Comparison of ENCODE assay signal across 18 cellular contexts in the genomic region with DNA sequence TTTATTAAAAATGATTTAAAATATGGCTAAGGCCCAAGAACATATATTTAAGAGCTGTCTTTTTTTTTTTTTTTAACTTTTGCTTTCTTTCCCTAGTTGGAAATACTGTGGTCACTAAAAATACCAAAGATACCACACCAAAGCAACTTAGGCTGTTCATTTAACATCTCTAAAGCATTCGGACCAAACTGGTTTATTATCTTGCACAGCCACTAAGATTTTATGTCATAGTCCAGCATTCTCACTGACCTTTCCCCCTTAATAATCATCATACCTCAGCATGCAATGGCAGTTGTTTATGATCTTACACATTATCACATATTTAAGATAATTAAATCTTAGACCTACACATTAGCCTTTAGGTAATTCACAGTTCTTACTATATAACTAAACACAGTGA.
"Had no signal": no experiment of that assay in that cellular context is flagged by ENCODE, and none has a peak within 500 bp of the region (broad histone marks: within the 10 kb centered on the region; RNA-seq: fewer than 3 reads in every experiment).

No MANE protein-coding gene starts in this region.

- FAIRE-seq: islet of Langerhans had no signal

- H3K27ac ChIP-seq: upper lobe of right lung had no signal

- ATAC-seq: activated CD4-positive, alpha-beta T cell treated with anti-CD3 and anti-CD28 coated beads for 36 hours; activated T-cell treated with anti-CD3 and anti-CD28 coated beads, Interleukin-2, amount 50 U/mL, for 72 hours; naive thymus-derived CD4-positive, alpha-beta T cell; stimulated activated naive CD8-positive, alpha-beta T cell treated with anti-CD3 and anti-CD28 coated beads, Interleukin-15, Interleukin-2, amounts not matched to agents 100 U/mL and 50 U/mL, for 24 hours; upper lobe of right lung had no signal

- DNase-seq: activated B cell treated with CpG ODN at 0.5 μM for 24 hours; activated CD4-positive, alpha-beta memory T cell treated with anti-CD3 and anti-CD28 coated beads for 36 hours; activated CD4-positive, alpha-beta T cell treated with anti-CD3 and anti-CD28 coated beads for 36 hours; activated effector memory CD4-positive, alpha-beta T cell treated with Interleukin-2 at 50 U/mL for 16 hours; activated naive CD4-positive, alpha-beta T cell treated with anti-CD3 and anti-CD28 coated beads for 36 hours; activated naive CD8-positive, alpha-beta T cell treated with anti-CD3 and anti-CD28 coated beads, Interleukin-2, amount 10 ng/mL, durations not matched to agents 7 days and 5 days; activated T-cell treated with anti-CD3 and anti-CD28 coated beads, Interleukin-2, amount 50 U/mL, for 72 hours; amygdala; dermis blood vessel endothelial cell; effector memory CD4-positive, alpha-beta T cell; foreskin melanocyte; hypothalamus; naive thymus-derived CD4-positive, alpha-beta T cell; stimulated activated CD4-positive, alpha-beta T cell treated with anti-CD3 and anti-CD28 coated beads, Interleukin-4, amount 100 ng/mL, for 4 hours; stimulated activated naive CD8-positive, alpha-beta T cell treated with anti-CD3 and anti-CD28 coated beads, Interleukin-15, Interleukin-2, amounts not matched to agents 100 U/mL and 50 U/mL, for 24 hours; T1000; upper lobe of right lung had no signal

- H3K4me3 ChIP-seq: upper lobe of right lung had no signal

- H3K27me3 ChIP-seq: upper lobe of right lung had no signal

- H3K36me3 ChIP-seq: upper lobe of right lung had no signal

- H3K9me3 ChIP-seq: upper lobe of right lung had no signal
